Comparison of ENCODE assay signal across 18 cellular contexts in genomic region chr14:87005336-87005735, GRCh38.
DNase-seq lines count a peak whose midpoint lies in the region; TF ChIP-seq lines count a peak whose summit lies in the region.
"Had no signal": no experiment of that assay in that cellular context is flagged by ENCODE, and none has a peak within 500 bp of the region (broad histone marks: within the 10 kb centered on the region; RNA-seq: fewer than 3 reads in every experiment).

No MANE protein-coding gene starts in this region.

- no peaks in the 10 kb centered on the region for H3K36me3 Mint-ChIP-seq in CD4-positive, alpha-beta memory T cell
- H3K36me3 Mint-ChIP-seq: CD4-positive, CD25-positive, alpha-beta regulatory T cell had no signal

- CTCF ChIA-PET in CD4-positive, alpha-beta memory T cell (lab: Charles Lee; ENCODE audit: partially characterized antibody): no interaction called here

- H3K4me3 ChIP-seq in AG10803 (ENCODE audit: low read length): no peak overlapping the region
- no peak overlapping the region for H3K4me3 ChIP-seq in adipocyte (ENCODE audit: low read length)
- no peak overlapping the region for H3K4me3 ChIP-seq in fibroblast of the aortic adventitia (ENCODE audit: low read depth, low read length)
- no peak overlapping the region for H3K4me3 ChIP-seq in CD4-positive, alpha-beta memory T cell (ENCODE audit: low read length in 2 of 2)

- H3K27me3 ChIP-seq in adipocyte (replicated peaks; ENCODE audit: control insufficient read depth, insufficient read depth, low read length): no peaks in the 10 kb centered on the region
- no peaks in the 10 kb centered on the region for H3K27me3 ChIP-seq in CD4-positive, alpha-beta memory T cell (ENCODE audit: insufficient read depth, low read length)
- H3K27me3 ChIP-seq: BE2C had no signal

- H3K27ac ChIP-seq in CD4-positive, alpha-beta memory T cell (ENCODE audit: low read depth, low read length): no peak overlapping the region

- peaks cover 26% of the 10 kb centered on the region for H3K4me1 ChIP-seq in adipocyte (ENCODE audit: control insufficient read depth, insufficient read depth, low read length)
- H3K4me1 ChIP-seq in CD4-positive, alpha-beta memory T cell (ENCODE audit: insufficient read depth, low read length): no peaks in the 10 kb centered on the region
- H3K4me1 ChIP-seq: BE2C, Caco-2 had no signal

- no peaks in the 10 kb centered on the region for H3K36me3 ChIP-seq in adipocyte (ENCODE audit: control insufficient read depth, insufficient read depth, low read length, severe bottlenecking)
- H3K36me3 ChIP-seq in CD4-positive, alpha-beta memory T cell (ENCODE audit: insufficient read depth, low read length): no peaks in the 10 kb centered on the region
- H3K36me3 ChIP-seq: BE2C had no signal

- H3K9ac ChIP-seq in adipocyte (ENCODE audit: low read length): peak overlapping the region; percentile 28

- intact Hi-C loops in CD4-positive, alpha-beta memory T cell (cut with micrococcal nuclease): no loop called here

- H3K4me1 Mint-ChIP-seq in CD4-positive, alpha-beta memory T cell: no peaks in the 10 kb centered on the region
- H3K4me1 Mint-ChIP-seq: CD4-positive, CD25-positive, alpha-beta regulatory T cell had no signal

- TF ChIP-seq CTCF in AG10803 (conservative IDR thresholded peaks at IDR 0.05; ENCODE audit: low read length) (no peak), fibroblast of the aortic adventitia (IDR thresholded peaks at IDR 0.05; ENCODE audit: insufficient read depth, low read length) (no peak)

- no peaks in the 10 kb centered on the region for H3K9me3 ChIP-seq in adipocyte (ENCODE audit: control insufficient read depth, low read length)
- no peaks in the 10 kb centered on the region for H3K9me3 ChIP-seq in CD4-positive, alpha-beta memory T cell (ENCODE audit: control insufficient read depth in 1 of 2, low read length in 2 of 2)
- H3K9me3 ChIP-seq: BE2C, Caco-2 had no signal

- H3K9me3 Mint-ChIP-seq in CD4-positive, alpha-beta memory T cell: peaks cover 0 to 9% (median 5%) of the 10 kb centered on the region in 8 donors

- H3K4me3 Mint-ChIP-seq in CD4-positive, alpha-beta memory T cell: no peak overlapping the region
- H3K4me3 Mint-ChIP-seq: CD4-positive, CD25-positive, alpha-beta regulatory T cell had no signal

- peak; percentile 51 for DNase-seq in AG10803 (ENCODE audit: low read depth)
- peak; percentile 5 for DNase-seq in EL
- peak; percentile 75 for DNase-seq in adipocyte (ENCODE audit: low read depth)
- DNase-seq in fibroblast of the aortic adventitia (ENCODE audit: low read depth): peak; percentile 81
- DNase-seq in activated CD4-positive, CD25-positive, alpha-beta regulatory T cell treated with anti-CD3 and anti-CD28 coated beads, Interleukin-2, amount 50 U/mL, for 72 hours: no peak
- DNase-seq in retina: no peak
- no peak for DNase-seq in CD4-positive, alpha-beta memory T cell
- DNase-seq: ACHN; BE2C; Caco-2; CD4-positive, CD25-positive, alpha-beta regulatory T cell; GF-D8; KG1; NCI-H1417 treated with DMSO at 0.1 percent for 48 hours; NCI-H187 treated with DMSO at 0.1 percent for 48 hours; NCI-H226; NCI-H82; SIG-M5 had no signal

- POLR2A ChIA-PET in CD4-positive, alpha-beta memory T cell (lab: Charles Lee; ENCODE audit: partially characterized antibody): no interaction called here

- peak overlapping the region in 1 of 7 donors; percentile 3 for H3K27ac Mint-ChIP-seq in CD4-positive, alpha-beta memory T cell
- H3K27ac Mint-ChIP-seq: CD4-positive, CD25-positive, alpha-beta regulatory T cell had no signal

- H3K27me3 Mint-ChIP-seq in CD4-positive, alpha-beta memory T cell: no peaks in the 10 kb centered on the region

Comparison
In these comparisons a context has a peak if more than half of its experiments do, and no peak if none do; other contexts are left out.
1. DNase-seq: peak in AG10803 (single experiment), EL (single experiment), adipocyte (single experiment) and fibroblast of the aortic adventitia (single experiment); none in activated CD4-positive, CD25-positive, alpha-beta regulatory T cell treated with anti-CD3 and anti-CD28 coated beads, Interleukin-2, amount 50 U/mL, for 72 hours (single experiment), retina (single experiment) and CD4-positive, alpha-beta memory T cell (0 of 5).